19 cellular contexts compared by ENCODE assay signal in the genomic region with DNA sequence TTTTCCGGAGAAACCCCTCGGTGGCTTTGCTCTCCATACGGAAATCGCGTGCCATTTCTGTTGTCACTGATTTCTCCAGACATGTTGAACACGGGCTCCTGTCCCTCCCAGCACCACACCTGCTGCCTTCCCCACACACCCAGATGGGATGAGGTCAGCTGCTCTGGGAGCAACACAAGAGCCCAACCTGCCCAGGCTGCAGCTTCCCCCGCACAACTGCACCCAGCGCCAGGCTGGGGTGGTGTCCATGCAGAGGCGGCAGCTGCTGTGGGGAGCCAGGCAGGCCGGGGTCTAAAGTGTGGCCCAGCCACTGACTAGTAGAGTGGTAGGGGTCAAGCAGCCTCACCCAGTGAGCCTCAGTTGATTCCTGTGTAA.
DNase-seq lines count a peak whose midpoint lies in the region; ATAC-seq and TF ChIP-seq lines count a peak whose summit lies in the region.
"Had no signal": no experiment of that assay in that cellular context is flagged by ENCODE, and none has a peak within 500 bp of the region (broad histone marks: within the 10 kb centered on the region; RNA-seq: fewer than 3 reads in every experiment).

No MANE protein-coding gene starts in this region.

- H3K4me1 Mint-ChIP-seq in activated CD8-positive, alpha-beta memory T cell treated with anti-CD3 and anti-CD28 coated beads, Interleukin-2, amount 10 ng/mL, durations not matched to agents 7 days and 5 days, result no peaks in the 10 kb centered on the region
- H3K4me1 Mint-ChIP-seq in type B pancreatic cell (ENCODE audit: unreplicated experiment), result no peaks in the 10 kb centered on the region

- H3K27me3 Mint-ChIP-seq in activated CD8-positive, alpha-beta memory T cell treated with anti-CD3 and anti-CD28 coated beads, Interleukin-2, amount 10 ng/mL, durations not matched to agents 7 days and 5 days, result peaks cover 3% of the 10 kb centered on the region
- peaks cover 8% of the 10 kb centered on the region for H3K27me3 Mint-ChIP-seq in type B pancreatic cell

- ATAC-seq in heart left ventricle (no peak), GM19455 (IDR thresholded peaks at IDR 0.05; ENCODE audit: unreplicated experiment) (no peak), upper lobe of right lung (no peak)
- ATAC-seq in activated CD8-positive, alpha-beta memory T cell treated with anti-CD3 and anti-CD28 coated beads, Interleukin-2, amount 10 ng/mL, durations not matched to agents 7 days and 5 days, result no peak

- CTCF ChIA-PET in activated CD8-positive, alpha-beta memory T cell treated with anti-CD3 and anti-CD28 coated beads, Interleukin-2, amount 10 ng/mL, durations not matched to agents 7 days and 5 days (lab: Charles Lee), result no interaction called here

- H3K36me3 ChIP-seq in right atrium auricular region (no peaks in the 10 kb centered on the region), heart left ventricle (no peaks in the 10 kb centered on the region), upper lobe of right lung (no peaks in the 10 kb centered on the region)
- H3K36me3 ChIP-seq: Peyer's patch had no signal

- TF ChIP-seq CTCF in right atrium auricular region (IDR thresholded peaks at IDR 0.05) (no peak), heart left ventricle (IDR thresholded peaks at IDR 0.05) (no peak), type B pancreatic cell (conservative IDR thresholded peaks at IDR 0.05) (no peak), upper lobe of right lung (IDR thresholded peaks at IDR 0.05) (no peak)

- DNase-seq in right atrium auricular region (ENCODE audit: low spot score), result peak; percentile 47
- no peak for DNase-seq in heart left ventricle
- peak; percentile 15 for DNase-seq in activated CD8-positive, alpha-beta memory T cell treated with anti-CD3 and anti-CD28 coated beads, Interleukin-2, amount 10 ng/mL, durations not matched to agents 7 days and 5 days
- peak; percentile 37 for DNase-seq in islet precursor cell
- peak; percentile 54 for DNase-seq in type B pancreatic cell (ENCODE audit: extremely low spot score, unreplicated experiment)
- no peak for DNase-seq in upper lobe of right lung
- DNase-seq in middle frontal gyrus (ENCODE audit: extremely low spot score, low spot score), result no peak
- DNase-seq: ACHN; GDM1; MM.1S; NCI-H1092 treated with DMSO at 0.1 percent for 48 hours; NCI-H146; NCI-H2081; NCI-H510A; NCI-H748 treated with DMSO at 0.1 percent for 48 hours; NK-92 treated with Interleukin-12 subunit alpha and Interleukin-12 subunit beta, amount 100 ng/mL, for 24 hours had no signal

- H3K27me3 ChIP-seq in right atrium auricular region (no peaks in the 10 kb centered on the region), heart left ventricle (peaks cover 0 to 3% (median 0%) of the 10 kb centered on the region in 9 donors), upper lobe of right lung (no peaks in the 10 kb centered on the region)
- H3K27me3 ChIP-seq: Peyer's patch had no signal

- no peak overlapping the region for H3K4me3 Mint-ChIP-seq in activated CD8-positive, alpha-beta memory T cell treated with anti-CD3 and anti-CD28 coated beads, Interleukin-2, amount 10 ng/mL, durations not matched to agents 7 days and 5 days
- no peak overlapping the region for H3K4me3 Mint-ChIP-seq in type B pancreatic cell

- no peak for TF ChIP-seq POLR2A in heart left ventricle (IDR thresholded peaks at IDR 0.05)

- H3K9me3 Mint-ChIP-seq in activated CD8-positive, alpha-beta memory T cell treated with anti-CD3 and anti-CD28 coated beads, Interleukin-2, amount 10 ng/mL, durations not matched to agents 7 days and 5 days (ENCODE audit: low read depth), result no peaks in the 10 kb centered on the region
- no peaks in the 10 kb centered on the region for H3K9me3 Mint-ChIP-seq in type B pancreatic cell

- no peak overlapping the region for H3K27ac Mint-ChIP-seq in activated CD8-positive, alpha-beta memory T cell treated with anti-CD3 and anti-CD28 coated beads, Interleukin-2, amount 10 ng/mL, durations not matched to agents 7 days and 5 days
- no peak overlapping the region for H3K27ac Mint-ChIP-seq in type B pancreatic cell

- H3K9me3 ChIP-seq in right atrium auricular region (no peaks in the 10 kb centered on the region), heart left ventricle (no peaks in the 10 kb centered on the region), upper lobe of right lung (no peaks in the 10 kb centered on the region)
- H3K9me3 ChIP-seq: Peyer's patch had no signal

- 88 to 92% (median 91%) methylated on average over 9 to 10 of the region's 10 CpGs for WGBS in heart left ventricle, 4 donors

- no peaks in the 10 kb centered on the region for H3K36me3 Mint-ChIP-seq in activated CD8-positive, alpha-beta memory T cell treated with anti-CD3 and anti-CD28 coated beads, Interleukin-2, amount 10 ng/mL, durations not matched to agents 7 days and 5 days
- H3K36me3 Mint-ChIP-seq in type B pancreatic cell, result no peaks in the 10 kb centered on the region

- H3K4me1 ChIP-seq in right atrium auricular region (no peaks in the 10 kb centered on the region), heart left ventricle (no peaks in the 10 kb centered on the region), upper lobe of right lung (no peaks in the 10 kb centered on the region)
- H3K4me1 ChIP-seq: Peyer's patch had no signal

- intact Hi-C loops in heart left ventricle (cut with DNase I) (no loop called here), upper lobe of right lung (cut with DNase I) (no loop called here)

- H3K4me3 ChIP-seq in right atrium auricular region (no peak overlapping the region), heart left ventricle (no peak overlapping the region), upper lobe of right lung (no peak overlapping the region)
- H3K4me3 ChIP-seq: Peyer's patch had no signal

- H3K27ac ChIP-seq in right atrium auricular region (no peak overlapping the region), heart left ventricle (no peak overlapping the region), upper lobe of right lung (no peak overlapping the region)
- H3K27ac ChIP-seq: C4-2B, Peyer's patch had no signal

Comparison
In these comparisons a context has a peak if more than half of its experiments do, and no peak if none do; other contexts are left out.
1. DNase-seq: peak in right atrium auricular region (single experiment), activated CD8-positive, alpha-beta memory T cell treated with anti-CD3 and anti-CD28 coated beads, Interleukin-2, amount 10 ng/mL, durations not matched to agents 7 days and 5 days (single experiment), islet precursor cell (single experiment) and type B pancreatic cell (single experiment); none in heart left ventricle (0 of 5), upper lobe of right lung (single experiment) and middle frontal gyrus (single experiment).